17 cellular contexts compared by ENCODE assay signal in genomic region chr2:116057538-116057937, GRCh38.
DNase-seq lines count a peak whose midpoint lies in the region; ATAC-seq, FAIRE-seq and TF ChIP-seq lines count a peak whose summit lies in the region.
"Had no signal": no experiment of that assay in that cellular context is flagged by ENCODE, and none has a peak within 500 bp of the region (broad histone marks: within the 10 kb centered on the region; RNA-seq: fewer than 3 reads in every experiment).

No MANE protein-coding gene starts in this region.

- TF ChIP-seq CTCF in H1 (IDR thresholded peaks at IDR 0.05; ENCODE audit: control extremely low read depth in 1 of 3, insufficient read depth in 1 of 3, low read depth in 1 of 3, low read length in 3 of 3) (peak in 2 of 3 experiments; percentile 27 to 35; a peak in 2 of 4 replicates), coronary artery (IDR thresholded peaks at IDR 0.05) (no peak)

- H4K20me1 ChIP-seq in H1 (replicated peaks in 1 of 2; ENCODE audit: control insufficient read depth in 1 of 2, insufficient read depth in 2 of 2, low read length in 2 of 2): no peaks in the 10 kb centered on the region

- no peak overlapping the region for H4K91ac ChIP-seq in H1 (replicated peaks; ENCODE audit: insufficient read length, low read length)

- H2BK5ac ChIP-seq in H1 (ENCODE audit: low read depth, low read length) (no peak overlapping the region), mesendoderm (ENCODE audit: low read length) (no peak overlapping the region)

- H3K18ac ChIP-seq in H1 (ENCODE audit: extremely low read depth, low read length) (no peak overlapping the region), mesendoderm (ENCODE audit: low read length) (no peak overlapping the region)

- H2AFZ ChIP-seq in H1 (ENCODE audit: low read length): no peak overlapping the region

- H3K27me3 ChIP-seq in H7 (ENCODE audit: control insufficient read depth, insufficient read depth, low read length): no peaks in the 10 kb centered on the region
- H3K27me3 ChIP-seq in H1 (replicated peaks in 1 of 4; ENCODE audit: control insufficient read depth in 3 of 4, extremely low read depth in 1 of 4, insufficient read depth in 3 of 4, low read length in 3 of 4): no peaks in the 10 kb centered on the region
- H3K27me3 ChIP-seq in mesendoderm (ENCODE audit: insufficient read depth, low read length, poor library complexity): no peaks in the 10 kb centered on the region
- H3K27me3 ChIP-seq: Peyer's patch had no signal

- H3K4me1 ChIP-seq in H1 (replicated peaks in 1 of 4; ENCODE audit: control insufficient read depth in 3 of 4, insufficient read depth in 4 of 4, low read length in 3 of 4) (no peaks in the 10 kb centered on the region), mesendoderm (ENCODE audit: control insufficient read depth, low read depth, low read length) (no peaks in the 10 kb centered on the region)
- H3K4me1 ChIP-seq: Peyer's patch had no signal

- no peak for TF ChIP-seq POLR2A in H1 (IDR thresholded peaks at IDR 0.05; ENCODE audit: control extremely low read depth in 1 of 2, low read depth in 2 of 2, low read length in 2 of 2)

- CTCF ChIA-PET in H1 (lab: Charles Lee; ENCODE audit: partially characterized antibody): interaction anchor here (0.7 to 1.0 kb wide), 2 partner anchors 126 to 146 kb away, joined by 3 read pairs; no protein-coding TSS in a partner anchor

- H3K4me2 ChIP-seq in H1 (ENCODE audit: insufficient read depth in 1 of 2, low read depth in 2 of 2, low read length in 2 of 2) (no peak overlapping the region), mesendoderm (ENCODE audit: low read length) (no peak overlapping the region)

- H3K9ac ChIP-seq in H1 (replicated peaks in 1 of 4; ENCODE audit: extremely low read depth in 1 of 4, low read depth in 3 of 4, low read length in 3 of 4) (no peak overlapping the region), mesendoderm (ENCODE audit: low read length) (no peak overlapping the region)

- TF ChIP-seq RAD21 in H1 (IDR thresholded peaks at IDR 0.05 in 1 of 2, conservative IDR thresholded peaks at IDR 0.05 in 1 of 2; ENCODE audit: low read depth in 2 of 2, low read length in 2 of 2): peak; percentile 67 to 75

- 76% methylated on average over 2 of the region's 2 CpGs; no CpG with 5 or more reads in 1 of the 2 experiments for WGBS in H1 (ENCODE audit: extremely low coverage in 1 of 2, insufficient coverage in 1 of 2, insufficient read length in 1 of 2, insufficient replicate concordance in 2 of 2, low coverage in 1 of 2, low lambda C conversion rate in 2 of 2, missing lambda C conversion rate in 1 of 2), 2 experiments
- WGBS in mesendoderm (ENCODE audit: extremely low coverage, insufficient coverage, low lambda C conversion rate): no CpG with 5 or more reads among the region's 2 CpGs

- no peak overlapping the region for H4K5ac ChIP-seq in H1 (ENCODE audit: insufficient read length, low read depth, low read length)
- no peak overlapping the region for H4K5ac ChIP-seq in mesendoderm (ENCODE audit: low read length)

- no peak overlapping the region for H3K23ac ChIP-seq in H1 (ENCODE audit: insufficient read length)
- no peak overlapping the region for H3K23ac ChIP-seq in mesendoderm (ENCODE audit: low read length)

- H3K56ac ChIP-seq in H1 (replicated peaks; ENCODE audit: insufficient read length, low read depth, low read length) (no peak overlapping the region), mesendoderm (ENCODE audit: low read length) (no peak overlapping the region)

- H3K4ac ChIP-seq in H1 (replicated peaks; ENCODE audit: insufficient read length, low read depth, low read length): no peak overlapping the region
- peak overlapping the region; percentile 6 for H3K4ac ChIP-seq in mesendoderm (ENCODE audit: low read depth, low read length)

- ATAC-seq in GM18873 (IDR thresholded peaks at IDR 0.05; ENCODE audit: low FRiP score, unreplicated experiment): no peak

- no peak overlapping the region for H2BK20ac ChIP-seq in H1 (ENCODE audit: low read length)

- H2BK15ac ChIP-seq in H1 (ENCODE audit: low read length) (no peak overlapping the region), mesendoderm (replicated peaks; ENCODE audit: low read depth) (no peak overlapping the region)

- no peak overlapping the region for H2BK12ac ChIP-seq in H1 (ENCODE audit: low read depth, low read length)

- H3K79me2 ChIP-seq in H1 (ENCODE audit: control insufficient read depth in 1 of 2, insufficient read depth in 2 of 2, low read length in 2 of 2): no peaks in the 10 kb centered on the region
- H3K79me2 ChIP-seq in mesendoderm (ENCODE audit: control insufficient read depth, insufficient read depth, low read length): no peaks in the 10 kb centered on the region

- no peaks in the 10 kb centered on the region for H3K36me3 ChIP-seq in H7 (replicated peaks; ENCODE audit: control insufficient read depth, insufficient read depth, low read length)
- H3K36me3 ChIP-seq in H1 (ENCODE audit: control insufficient read depth in 2 of 4, insufficient read depth in 4 of 4, low read length in 3 of 4): no peaks in the 10 kb centered on the region
- no peaks in the 10 kb centered on the region for H3K36me3 ChIP-seq in mesendoderm (ENCODE audit: control insufficient read depth, insufficient read depth, low read length)
- H3K36me3 ChIP-seq: Peyer's patch had no signal

- H3K14ac ChIP-seq in H1 (ENCODE audit: insufficient read length): no peak overlapping the region

- H3K79me1 ChIP-seq in H1 (ENCODE audit: low read depth, low read length) (no peaks in the 10 kb centered on the region), mesendoderm (ENCODE audit: low read length) (no peaks in the 10 kb centered on the region)

- no peak for FAIRE-seq in H1 (lab: Jason Lieb, UNC)
- FAIRE-seq: GM18507 had no signal

- H3K23me2 ChIP-seq in H1 (ENCODE audit: low read depth, low read length): no peaks in the 10 kb centered on the region

- POLR2A ChIA-PET in H1 (lab: Charles Lee; ENCODE audit: partially characterized antibody): no interaction called here

- no peak overlapping the region for H2AK5ac ChIP-seq in H1 (ENCODE audit: low read depth, low read length)
- H2AK5ac ChIP-seq in mesendoderm (ENCODE audit: low read length): no peak overlapping the region

- no peaks in the 10 kb centered on the region for H3K9me3 ChIP-seq in H1 (ENCODE audit: insufficient read depth in 2 of 2, low read depth in 1 of 2, low read length in 1 of 2)
- H3K9me3 ChIP-seq: Peyer's patch had no signal

- DNase-seq in ELF-1 (ENCODE audit: low read depth, low spot score) (peak; percentile 8), H7 (peak; percentile 30), H1 (ENCODE audit: low read depth in 1 of 2, low spot score in 2 of 2) (peak; percentile 9 to 44), mesendoderm (peak; percentile 60), coronary artery (ENCODE audit: low spot score) (no peak), kidney glomerular epithelial cell (lab: John Stamatoyannopoulos, UW) (no peak)
- DNase-seq: CD4-positive, CD25-positive, alpha-beta regulatory T cell; GDM1; Kasumi-1; NCI-H1417; NCI-H187; NCI-H2227 treated with DMSO at 0.1 percent for 48 hours; NCI-H510A; NK-92 treated with Interleukin-12 subunit alpha and Interleukin-12 subunit beta, amount 100 ng/mL, for 24 hours; Peyer's patch had no signal

- H4K8ac ChIP-seq in H1 (ENCODE audit: extremely low read depth, insufficient read depth, low read length): no peak overlapping the region
- no peak overlapping the region for H4K8ac ChIP-seq in mesendoderm (ENCODE audit: low read depth, low read length)

- TF ChIP-seq EP300 in H1 (IDR thresholded peaks at IDR 0.05; ENCODE audit: borderline replicate concordance in 1 of 2, low read depth in 2 of 2, low read length in 2 of 2): no peak

- H3K4me3 ChIP-seq in H7 (ENCODE audit: insufficient read depth, low read depth, low read length): no peak overlapping the region
- no peak overlapping the region for H3K4me3 ChIP-seq in H1 (ENCODE audit: extremely low read depth in 1 of 4, insufficient read depth in 2 of 4, low read depth in 3 of 4, low read length in 4 of 4)
- H3K4me3 ChIP-seq in mesendoderm (ENCODE audit: low read length): no peak overlapping the region
- no peak overlapping the region for H3K4me3 ChIP-seq in coronary artery
- H3K4me3 ChIP-seq: Peyer's patch had no signal

- H2BK120ac ChIP-seq in H1 (replicated peaks; ENCODE audit: low read depth, low read length) (no peak overlapping the region), mesendoderm (ENCODE audit: low read depth, low read length) (no peak overlapping the region)

- H3K27ac ChIP-seq in H1 (ENCODE audit: low read depth, low read length): no peak overlapping the region
- H3K27ac ChIP-seq in mesendoderm (ENCODE audit: low read depth, low read length): no peak overlapping the region
- no peak overlapping the region for H3K27ac ChIP-seq in coronary artery
- H3K27ac ChIP-seq: Peyer's patch had no signal

TF ChIP-seq in H1, 55 proteins besides CTCF, POLR2A, EP300 and RAD21:
- TF ChIP-seq JUN (IDR thresholded peaks at IDR 0.05; ENCODE audit: low read depth, low read length) (no peak), JUND (IDR thresholded peaks at IDR 0.05; ENCODE audit: low read length) (no peak), MAFK (IDR thresholded peaks at IDR 0.05; ENCODE audit: low read depth, low read length) (no peak), TAF7 (optimal IDR thresholded peaks at IDR 0.05; ENCODE audit: borderline replicate concordance, low read depth, low read length) (no peak), NANOG (IDR thresholded peaks at IDR 0.05; ENCODE audit: insufficient read depth, low read depth, low read length, poor library complexity, severe bottlenecking) (no peak), HDAC6 (IDR thresholded peaks at IDR 0.05; ENCODE audit: low read depth, low read length) (no peak), RNF2 (IDR thresholded peaks at IDR 0.05; ENCODE audit: borderline replicate concordance, low read depth, low read length, missing control alignments, poor library complexity, severe bottlenecking) (no peak), BCL11A (IDR thresholded peaks at IDR 0.05; ENCODE audit: low read depth in 2 of 2, low read length in 2 of 2) (no peak), BACH1 (IDR thresholded peaks at IDR 0.05; ENCODE audit: low read length) (no peak), USF2 (IDR thresholded peaks at IDR 0.05; ENCODE audit: low read length) (no peak), FOSL1 (IDR thresholded peaks at IDR 0.05; ENCODE audit: insufficient read depth, low read depth, low read length) (no peak), TAF1 (IDR thresholded peaks at IDR 0.05; ENCODE audit: low read depth, low read length) (no peak)

Comparison
In these comparisons a context has a peak if more than half of its experiments do, and no peak if none do; other contexts are left out.
1. DNase-seq: peak in ELF-1 (single experiment), H7 (single experiment), H1 (2 of 2) and mesendoderm (single experiment); none in coronary artery (single experiment) and kidney glomerular epithelial cell (single experiment).